In genomic region chr6:89386917-89387491, GRCh38 we compare ENCODE assay signal across 14 cellular contexts. TPM values are rescaled to one million over a fixed set of nuclear protein-coding genes. Genes with fewer than 3 reads are reported as not detected.
DNase-seq lines count a peak whose midpoint lies in the region; ATAC-seq and TF ChIP-seq lines count a peak whose summit lies in the region.
"Had no signal": no experiment of that assay in that cellular context is flagged by ENCODE, and none has a peak within 500 bp of the region (broad histone marks: within the 10 kb centered on the region; RNA-seq: fewer than 3 reads in every experiment).

No MANE protein-coding gene starts in this region.

- H3K4me3 ChIP-seq in MM.1S (ENCODE audit: low read length) = no peak overlapping the region
- no peak overlapping the region for H3K4me3 ChIP-seq in testis
- H3K4me3 ChIP-seq in left lung = no peak overlapping the region
- H3K4me3 ChIP-seq: colonic mucosa had no signal

- peaks cover 71% of the 10 kb centered on the region for H3K79me2 ChIP-seq in MM.1S (ENCODE audit: low read length)

- TF ChIP-seq POLR2A in GM18505 (IDR thresholded peaks at IDR 0.05; ENCODE audit: borderline replicate concordance, extremely low read depth, insufficient read depth, insufficient read length) (no peak), testis (IDR thresholded peaks at IDR 0.05) (no peak)

- H3F3A ChIP-seq in MM.1S (ENCODE audit: insufficient read depth, low read length) = peaks cover 10% of the 10 kb centered on the region; the same call in 1 of the 2 replicates

- H3K4me2 ChIP-seq in MM.1S (ENCODE audit: low read depth, low read length) = peak overlapping the region; percentile 50

- H3K9me2 ChIP-seq in MM.1S (replicated peaks; ENCODE audit: insufficient read depth, low read length) = no peaks in the 10 kb centered on the region

- H2AFZ ChIP-seq in MM.1S (ENCODE audit: low read length) = no peak overlapping the region

- 96 to 99% methylated on average over 6 of the region's 6 CpGs for WGBS in testis, 2 donors

- TF ChIP-seq CTCF in MM.1S (IDR thresholded peaks at IDR 0.05; ENCODE audit: low read length) (no peak), testis (IDR thresholded peaks at IDR 0.05) (no peak), left lung (IDR thresholded peaks at IDR 0.05) (no peak)

- 0 out of 2 replicates have a peak, but pooled peaks cover 5% of the 10 kb centered on the region for H3K36me3 ChIP-seq in MM.1S (replicated peaks; ENCODE audit: insufficient read depth, low read length)
- no peaks in the 10 kb centered on the region for H3K36me3 ChIP-seq in testis (ENCODE audit: low read depth, missing control alignments)
- H3K36me3 ChIP-seq in left lung = no peaks in the 10 kb centered on the region
- H3K36me3 ChIP-seq: colonic mucosa had no signal

- no peaks in the 10 kb centered on the region for H4K20me1 ChIP-seq in MM.1S (ENCODE audit: insufficient read depth, low read length)

- DNase-seq in MM.1S (no peak), AG20443 (ENCODE audit: low spot score) (no peak), testis (no peak), left lung (no peak)
- no peak for DNase-seq in activated CD4-positive, alpha-beta T cell treated with anti-CD3 and anti-CD28 coated beads for 48 hours
- DNase-seq: activated CD8-positive, alpha-beta T cell treated with anti-CD3 and anti-CD28 coated beads for 36 hours; activated naive CD4-positive, alpha-beta T cell treated with anti-CD3 and anti-CD28 coated beads, Interleukin-2, amount 50 U/mL, for 16 hours; colonic mucosa; NCI-H2107; OCI-M1; trophoblast cell had no signal

- no peak overlapping the region for H3K27ac ChIP-seq in MM.1S (ENCODE audit: low read length)
- no peak overlapping the region for H3K27ac ChIP-seq in testis
- H3K27ac ChIP-seq in left lung = no peak overlapping the region
- H3K27ac ChIP-seq: colonic mucosa had no signal

- H3K9ac ChIP-seq in MM.1S (ENCODE audit: low read length) = no peak overlapping the region

- H3K9me3 ChIP-seq in MM.1S (replicated peaks; ENCODE audit: insufficient read depth, low read length) (no peaks in the 10 kb centered on the region), testis (no peaks in the 10 kb centered on the region), left lung (no peaks in the 10 kb centered on the region)
- H3K9me3 ChIP-seq: colonic mucosa had no signal

- H3K4me1 ChIP-seq in MM.1S (ENCODE audit: low read length) = peaks cover 33% of the 10 kb centered on the region
- H3K4me1 ChIP-seq in testis = no peaks in the 10 kb centered on the region
- H3K4me1 ChIP-seq in left lung = peaks cover 0 to 7% of the 10 kb centered on the region in 2 donors
- H3K4me1 ChIP-seq: colonic mucosa had no signal

- H3K27me3 ChIP-seq in MM.1S (replicated peaks; ENCODE audit: insufficient read depth, low read length) = no peaks in the 10 kb centered on the region
- no peaks in the 10 kb centered on the region for H3K27me3 ChIP-seq in testis
- no peaks in the 10 kb centered on the region for H3K27me3 ChIP-seq in left lung
- H3K27me3 ChIP-seq: colonic mucosa had no signal

- ATAC-seq in GM18505 (IDR thresholded peaks at IDR 0.05; ENCODE audit: unreplicated experiment) = peak; percentile 9
- peak; percentile 16 for ATAC-seq in GM21390 (IDR thresholded peaks at IDR 0.05; ENCODE audit: unreplicated experiment)
- peak; percentile 16 for ATAC-seq in HG02943 (IDR thresholded peaks at IDR 0.05; ENCODE audit: low read depth, unreplicated experiment)
- ATAC-seq in left lung = no peak

- intact Hi-C loops in testis (cut with DNase I; ENCODE audit: low total_unique reads) = no loop called here
- intact Hi-C loops in left lung (cut with DNase I) = no loop called here

RNA-seq across cellular contexts. Expression of gene RRAGD, which starts 25.1 kb away (rescaled TPM):
- 10 to 100 TPM; 17.0 to 19.4 TPM for total RNA-seq in testis
- 27.0 TPM for polyA plus RNA-seq in testis (ENCODE audit: insufficient read depth, low read depth, low replicate concordance)
- 10 to 100 TPM; 43.2 to 47.6 TPM for total RNA-seq in left lung

RNA-seq across cellular contexts. Expression of gene UBE2J1, which starts 34.5 kb away (rescaled TPM):
- total RNA-seq in testis = 10 to 100 TPM; 28.7 to 38.4 TPM
- 47.3 TPM for polyA plus RNA-seq in testis (ENCODE audit: insufficient read depth, low read depth, low replicate concordance)
- total RNA-seq in left lung = 10 to 100 TPM; 33.5 to 52.2 TPM

RNA-seq across cellular contexts. Expression of gene ANKRD6, which starts 45.9 kb away (rescaled TPM):
- total RNA-seq in testis = 10 to 100 TPM; 29.8 to 52.8 TPM
- polyA plus RNA-seq in testis (ENCODE audit: insufficient read depth, low read depth, low replicate concordance) = 20.9 TPM
- total RNA-seq in left lung = 10 to 100 TPM; 14.1 to 22.1 TPM
